ENCODE assay signal across 1 cellular context in the genomic region with DNA sequence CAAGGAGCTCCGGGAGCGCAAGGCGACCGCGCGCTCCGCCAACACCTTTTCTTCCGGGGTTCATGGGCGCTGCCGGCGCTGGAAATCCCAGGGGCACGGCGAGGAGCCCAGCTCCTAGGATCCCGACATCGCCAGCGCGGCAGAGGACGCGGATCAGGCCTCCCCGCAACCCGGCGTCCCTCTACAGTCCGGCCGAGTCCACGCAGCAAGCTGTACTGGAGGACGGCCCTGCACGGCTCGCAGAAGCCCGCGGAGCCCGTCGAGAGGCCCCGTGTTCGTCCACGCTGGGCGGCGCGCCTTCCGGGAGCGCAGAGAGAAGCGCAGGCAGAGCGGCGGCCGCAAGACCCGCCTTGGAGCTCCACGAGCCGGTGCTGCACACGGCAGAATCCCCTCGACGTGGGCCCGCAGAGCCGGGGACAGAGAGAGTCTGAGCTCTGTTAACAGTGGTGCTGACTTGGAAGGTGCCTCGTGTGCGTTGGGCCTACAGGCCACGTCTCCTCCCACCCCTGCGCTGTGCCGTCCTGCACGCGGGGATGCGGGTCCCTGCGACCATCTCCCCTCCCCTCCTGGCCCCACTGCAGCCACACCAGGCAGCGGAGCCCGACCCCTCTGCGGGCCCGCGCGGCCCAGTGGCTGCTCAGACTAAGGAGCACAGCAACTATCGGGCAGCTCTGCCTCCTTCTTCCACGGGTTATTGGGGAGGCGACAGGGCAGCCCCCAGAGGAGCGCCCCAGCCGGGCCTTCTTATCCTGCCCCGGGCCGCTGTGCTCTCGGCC.
TF ChIP-seq lines count a peak whose summit lies in the region.

No MANE protein-coding gene starts in this region.

TF ChIP-seq in WTC11, 78 proteins besides CTCF, POLR2A, EP300 and RAD21 (continued from another document):
- TF ChIP-seq, protein P1, sequence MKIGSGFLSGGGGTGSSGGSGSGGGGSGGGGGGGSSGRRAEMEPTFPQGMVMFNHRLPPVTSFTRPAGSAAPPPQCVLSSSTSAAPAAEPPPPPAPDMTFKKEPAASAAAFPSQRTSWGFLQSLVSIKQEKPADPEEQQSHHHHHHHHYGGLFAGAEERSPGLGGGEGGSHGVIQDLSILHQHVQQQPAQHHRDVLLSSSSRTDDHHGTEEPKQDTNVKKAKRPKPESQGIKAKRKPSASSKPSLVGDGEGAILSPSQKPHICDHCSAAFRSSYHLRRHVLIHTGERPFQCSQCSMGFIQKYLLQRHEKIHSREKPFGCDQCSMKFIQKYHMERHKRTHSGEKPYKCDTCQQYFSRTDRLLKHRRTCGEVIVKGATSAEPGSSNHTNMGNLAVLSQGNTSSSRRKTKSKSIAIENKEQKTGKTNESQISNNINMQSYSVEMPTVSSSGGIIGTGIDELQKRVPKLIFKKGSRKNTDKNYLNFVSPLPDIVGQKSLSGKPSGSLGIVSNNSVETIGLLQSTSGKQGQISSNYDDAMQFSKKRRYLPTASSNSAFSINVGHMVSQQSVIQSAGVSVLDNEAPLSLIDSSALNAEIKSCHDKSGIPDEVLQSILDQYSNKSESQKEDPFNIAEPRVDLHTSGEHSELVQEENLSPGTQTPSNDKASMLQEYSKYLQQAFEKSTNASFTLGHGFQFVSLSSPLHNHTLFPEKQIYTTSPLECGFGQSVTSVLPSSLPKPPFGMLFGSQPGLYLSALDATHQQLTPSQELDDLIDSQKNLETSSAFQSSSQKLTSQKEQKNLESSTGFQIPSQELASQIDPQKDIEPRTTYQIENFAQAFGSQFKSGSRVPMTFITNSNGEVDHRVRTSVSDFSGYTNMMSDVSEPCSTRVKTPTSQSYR (CRISPR knock-in tag; IDR thresholded peaks at IDR 0.05) = no peak
